ENCODE assay signal across 1 cellular context in genomic region chr1:160761886-160762285, GRCh38.
TF ChIP-seq lines count a peak whose summit lies in the region.

No MANE protein-coding gene starts in this region.

TF ChIP-seq in HepG2, 621 proteins besides CTCF, POLR2A, EP300 and RAD21:
- TF ChIP-seq FOXJ3 (CRISPR knock-in tag; IDR thresholded peaks at IDR 0.05; ENCODE audit: borderline replicate concordance) (no peak), PHF21A (CRISPR knock-in tag; IDR thresholded peaks at IDR 0.05) (no peak), CEBPG (CRISPR knock-in tag; IDR thresholded peaks at IDR 0.05) (no peak), SYNCRIP (IDR thresholded peaks at IDR 0.05; ENCODE audit: insufficient read depth, low read depth, low read length) (no peak), NPAS2 (CRISPR knock-in tag; IDR thresholded peaks at IDR 0.05; ENCODE audit: borderline replicate concordance) (no peak), FOSL2 (CRISPR knock-in tag; IDR thresholded peaks at IDR 0.05) (no peak), ARID4A (CRISPR knock-in tag; IDR thresholded peaks at IDR 0.05; ENCODE audit: borderline replicate concordance) (no peak)
TF ChIP-seq in HepG2: peak in this region for 0.
